In genomic region chr17:19979917-19980770, GRCh38 we compare ENCODE assay signal across 11 cellular contexts. TPM values are rescaled to one million over a fixed set of nuclear protein-coding genes. Genes with fewer than 3 reads are reported as not detected.
DNase-seq lines count a peak whose midpoint lies in the region; ATAC-seq lines count a peak whose summit lies in the region.
"Had no signal": no experiment of that assay in that cellular context is flagged by ENCODE, and none has a peak within 500 bp of the region (broad histone marks: within the 10 kb centered on the region; RNA-seq: fewer than 3 reads in every experiment).

No MANE protein-coding gene starts in this region.

- no peaks in the 10 kb centered on the region for H3K36me3 ChIP-seq in CD4-positive, CD25-positive, alpha-beta regulatory T cell (ENCODE audit: control insufficient read depth, insufficient read depth, low read length)

- H3K4me3 Mint-ChIP-seq in CD4-positive, CD25-positive, alpha-beta regulatory T cell: peak overlapping the region in 3 of 4 donors; percentile 48 to 77 (median 74)
- H3K4me3 Mint-ChIP-seq in naive B cell: peak overlapping the region in 6 of 8 donors; percentile 20 to 70 (median 47)

- H3K27ac Mint-ChIP-seq in CD4-positive, CD25-positive, alpha-beta regulatory T cell: no peak overlapping the region
- peak overlapping the region in 2 of 6 donors; percentile 30 to 56 for H3K27ac Mint-ChIP-seq in naive B cell

- H3K9me3 Mint-ChIP-seq in CD4-positive, CD25-positive, alpha-beta regulatory T cell: peaks cover 0 to 2% (median 0%) of the 10 kb centered on the region in 7 donors
- no peaks in the 10 kb centered on the region for H3K9me3 Mint-ChIP-seq in naive B cell

- no peaks in the 10 kb centered on the region for H3K9me3 ChIP-seq in CD4-positive, CD25-positive, alpha-beta regulatory T cell (ENCODE audit: control insufficient read depth in 2 of 2, low read length in 2 of 2)

- H3K4me1 Mint-ChIP-seq in CD4-positive, CD25-positive, alpha-beta regulatory T cell: peaks cover 7 to 31% (median 21%) of the 10 kb centered on the region in 4 donors
- H3K4me1 Mint-ChIP-seq in naive B cell: peaks cover 20 to 33% (median 23%) of the 10 kb centered on the region in 3 donors

- DNase-seq in CD4-positive, CD25-positive, alpha-beta regulatory T cell: no peak
- DNase-seq in NOMO-1 (lab: John Stamatoyannopoulos, UW; ENCODE audit: unreplicated experiment in 2 of 2) (peak; percentile 21 to 40), ecto neural progenitor cell (ENCODE audit: low spot score) (peak; percentile 93), naive B cell (no peak), NCI-H748 (lab: John Stamatoyannopoulos, UW; ENCODE audit: unreplicated experiment) (no peak), superior temporal gyrus (ENCODE audit: extremely low spot score) (no peak), DMS 273 (lab: John Stamatoyannopoulos, UW; ENCODE audit: unreplicated experiment) (no peak)
- DNase-seq: amniotic stem cell, GF-D8, NCI-H1417 had no signal

- H3K4me3 ChIP-seq in CD4-positive, CD25-positive, alpha-beta regulatory T cell (ENCODE audit: low read depth, low read length): no peak overlapping the region

- no peak overlapping the region for H3K27ac ChIP-seq in CD4-positive, CD25-positive, alpha-beta regulatory T cell (ENCODE audit: insufficient read depth, low read length, poor library complexity, severe bottlenecking)

- H3K27me3 Mint-ChIP-seq in CD4-positive, CD25-positive, alpha-beta regulatory T cell: no peaks in the 10 kb centered on the region
- no peaks in the 10 kb centered on the region for H3K27me3 Mint-ChIP-seq in naive B cell

- no peaks in the 10 kb centered on the region for H3K27me3 ChIP-seq in CD4-positive, CD25-positive, alpha-beta regulatory T cell (ENCODE audit: control insufficient read depth, insufficient read depth, low read length)

- H3K4me1 ChIP-seq in CD4-positive, CD25-positive, alpha-beta regulatory T cell (ENCODE audit: control insufficient read depth, insufficient read depth, low read length, poor library complexity, severe bottlenecking): peaks cover 21% of the 10 kb centered on the region

- H3K36me3 Mint-ChIP-seq in CD4-positive, CD25-positive, alpha-beta regulatory T cell: peaks cover 8% of the 10 kb centered on the region
- peaks cover 0 to 6% of the 10 kb centered on the region in 2 donors for H3K36me3 Mint-ChIP-seq in naive B cell

- no peak for ATAC-seq in CD4-positive, CD25-positive, alpha-beta regulatory T cell (ENCODE audit: low read depth in 2 of 2)
- ATAC-seq in naive B cell (ENCODE audit: low read depth in 2 of 2) (no peak), HG03469 (IDR thresholded peaks at IDR 0.05; ENCODE audit: unreplicated experiment) (no peak)

RNA-seq across cellular contexts. Expression of gene AKAP10, which starts 2.5 kb away (rescaled TPM):
- 46.2 TPM for total RNA-seq in CD4-positive, CD25-positive, alpha-beta regulatory T cell
- polyA plus RNA-seq in CD4-positive, CD25-positive, alpha-beta regulatory T cell: 10 to 100 TPM; 17.7 to 22.0 (median 18.4) TPM
- polyA plus RNA-seq in naive B cell (ENCODE audit: low read depth in 6 of 6): 10 to 100 TPM; 17.5 to 46.4 (median 22.5) TPM

RNA-seq across cellular contexts. Expression of gene SPECC1, which starts 29.0 kb away (rescaled TPM):
- total RNA-seq in CD4-positive, CD25-positive, alpha-beta regulatory T cell: 6.5 TPM
- polyA plus RNA-seq in CD4-positive, CD25-positive, alpha-beta regulatory T cell: 1 to 10 TPM in 3 of 4 donors, under 1 TPM in 1; 0.62 to 1.3 (median 1.2) TPM
- 1 to 10 TPM; 2.6 to 5.9 (median 4.1) TPM for polyA plus RNA-seq in naive B cell (ENCODE audit: low read depth in 6 of 6)

Comparison
In these comparisons a context has a peak if more than half of its experiments do, and no peak if none do; other contexts are left out.
1. DNase-seq: peak in NOMO-1 (2 of 2) and ecto neural progenitor cell (single experiment); none in CD4-positive, CD25-positive, alpha-beta regulatory T cell (0 of 3), naive B cell (single experiment), NCI-H748 (single experiment), superior temporal gyrus (single experiment) and DMS 273 (single experiment).